Comparison of ENCODE assay signal across 1 cellular context in the genomic region with DNA sequence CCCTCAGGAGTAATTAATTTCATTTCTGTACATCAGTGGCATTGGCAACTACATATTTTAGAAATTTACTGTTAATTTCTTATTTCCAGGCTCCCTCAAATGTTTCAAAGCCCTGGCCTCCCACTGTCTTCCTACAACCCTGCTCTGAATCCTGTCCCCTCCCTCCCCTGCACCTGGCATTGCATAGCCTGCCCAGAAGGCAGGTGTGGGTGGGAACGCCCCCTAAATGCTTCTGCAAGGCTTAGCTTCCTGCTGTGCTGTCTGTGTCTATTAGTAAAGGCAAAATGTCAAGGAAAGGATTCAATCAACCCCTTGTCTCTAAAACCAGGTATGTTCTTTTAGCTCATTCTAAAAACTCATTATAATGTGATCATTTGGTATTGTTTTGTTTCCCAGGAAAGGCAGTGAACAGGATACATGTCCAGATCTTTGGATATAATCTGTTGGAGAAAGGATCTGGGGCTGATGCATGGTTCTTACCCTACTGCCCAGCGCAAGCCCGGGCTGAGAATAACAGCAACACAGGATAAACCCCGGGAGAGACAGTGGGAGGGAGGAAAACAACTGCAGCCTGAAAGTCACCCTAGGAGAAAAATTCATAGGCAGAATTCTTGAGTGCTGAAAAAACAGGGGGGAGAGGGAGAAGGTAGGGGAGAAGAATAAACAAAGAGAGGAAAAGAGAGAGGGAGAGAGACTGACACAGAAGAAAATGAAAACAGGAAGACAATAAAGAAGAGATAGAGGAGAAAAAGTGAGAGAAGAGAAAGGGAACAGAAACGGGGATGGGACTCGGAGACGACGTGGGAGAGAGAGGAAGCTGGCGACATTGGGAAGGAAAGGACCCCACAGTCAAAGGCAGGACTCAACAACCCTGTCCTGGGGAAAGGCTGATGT.
TF ChIP-seq lines count a peak whose summit lies in the region.

No MANE protein-coding gene starts in this region.

TF ChIP-seq in WTC11, 78 proteins besides CTCF, POLR2A, EP300 and RAD21 (continued from another document):
- TF ChIP-seq NR2C2 (CRISPR knock-in tag; IDR thresholded peaks at IDR 0.05) (no peak), ATF6 (CRISPR knock-in tag; IDR thresholded peaks at IDR 0.05) (no peak), ELF4 (CRISPR knock-in tag; IDR thresholded peaks at IDR 0.05; ENCODE audit: low read depth) (no peak), IRF2 (CRISPR knock-in tag; IDR thresholded peaks at IDR 0.05; ENCODE audit: borderline replicate concordance, low read depth) (no peak)
- TF ChIP-seq, protein P1, sequence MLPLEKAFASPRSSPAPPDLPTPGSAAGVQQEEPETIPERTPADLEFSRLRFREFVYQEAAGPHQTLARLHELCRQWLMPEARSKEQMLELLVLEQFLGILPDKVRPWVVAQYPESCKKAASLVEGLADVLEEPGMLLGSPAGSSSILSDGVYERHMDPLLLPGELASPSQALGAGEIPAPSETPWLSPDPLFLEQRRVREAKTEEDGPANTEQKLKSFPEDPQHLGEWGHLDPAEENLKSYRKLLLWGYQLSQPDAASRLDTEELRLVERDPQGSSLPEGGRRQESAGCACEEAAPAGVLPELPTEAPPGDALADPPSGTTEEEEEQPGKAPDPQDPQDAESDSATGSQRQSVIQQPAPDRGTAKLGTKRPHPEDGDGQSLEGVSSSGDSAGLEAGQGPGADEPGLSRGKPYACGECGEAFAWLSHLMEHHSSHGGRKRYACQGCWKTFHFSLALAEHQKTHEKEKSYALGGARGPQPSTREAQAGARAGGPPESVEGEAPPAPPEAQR (CRISPR knock-in tag; IDR thresholded peaks at IDR 0.05): no peak
